8 cellular contexts compared by ENCODE assay signal in genomic region chr11:75400110-75400865, GRCh38. TPM values are rescaled to one million over a fixed set of nuclear protein-coding genes. Genes with fewer than 3 reads are reported as not detected.
A peak's percentile ranks its signal among the peaks of the same experiment; 100 is the strongest.
DNase-seq lines count a peak whose midpoint lies in the region; ATAC-seq and TF ChIP-seq lines count a peak whose summit lies in the region.

No MANE protein-coding gene starts in this region.

- no peaks in the 10 kb centered on the region for H3K9me3 ChIP-seq in Peyer's patch
- H3K9me3 ChIP-seq in duodenal mucosa (ENCODE audit: control insufficient read depth in 1 of 2, low read length in 2 of 2) = no peaks in the 10 kb centered on the region
- H3K9me3 ChIP-seq in mononuclear cell (ENCODE audit: low read depth, low read length) = no peaks in the 10 kb centered on the region

- H3K9ac ChIP-seq in duodenal mucosa (ENCODE audit: low read depth in 1 of 2, low read length in 2 of 2) = peak overlapping the region; percentile 92 to 100

- TF ChIP-seq POLR2A in Peyer's patch (IDR thresholded peaks at IDR 0.05) = no peak

- ATAC-seq in GM19035 (IDR thresholded peaks at IDR 0.05; ENCODE audit: unreplicated experiment) = peak; percentile 9
- ATAC-seq in HG02852 (IDR thresholded peaks at IDR 0.05; ENCODE audit: unreplicated experiment) = no peak

- H3K4me1 ChIP-seq in Peyer's patch = peaks cover 0 to 34% (median 5%) of the 10 kb centered on the region in 4 donors
- H3K4me1 ChIP-seq in duodenal mucosa (ENCODE audit: control insufficient read depth in 1 of 2, insufficient read depth in 2 of 2, low read length in 2 of 2) = peaks cover 22 to 24% of the 10 kb centered on the region in 2 donors
- peaks cover 33% of the 10 kb centered on the region for H3K4me1 ChIP-seq in mononuclear cell (ENCODE audit: insufficient read depth, low read length)

- no peak for DNase-seq in Peyer's patch
- DNase-seq in NCI-H1694 treated with DMSO at 0.1 percent for 48 hours (lab: John Stamatoyannopoulos, UW) = no peak
- no peak for DNase-seq in middle frontal gyrus (ENCODE audit: extremely low spot score, low spot score)
- no peak for DNase-seq in NCI-H187 (lab: John Stamatoyannopoulos, UW)

- TF ChIP-seq CTCF in Peyer's patch (IDR thresholded peaks at IDR 0.05) = no peak

- peak overlapping the region; percentile 85 to 97 (median 88) for H3K27ac ChIP-seq in Peyer's patch
- H3K27ac ChIP-seq in duodenal mucosa (ENCODE audit: low read depth, low read length) = peak overlapping the region; percentile 87

- H3K4me3 ChIP-seq in Peyer's patch (peak overlapping the region; percentile 57 to 91 (median 78)), duodenal mucosa (ENCODE audit: low read depth in 1 of 2, low read length in 2 of 2) (peak overlapping the region; percentile 88 to 100), mononuclear cell (ENCODE audit: low read length) (peak overlapping the region; percentile 94)

- no peaks in the 10 kb centered on the region for H3K27me3 ChIP-seq in Peyer's patch
- H3K27me3 ChIP-seq in duodenal mucosa (ENCODE audit: control insufficient read depth in 1 of 2, insufficient read depth in 2 of 2, low read length in 2 of 2) = no peaks in the 10 kb centered on the region
- no peaks in the 10 kb centered on the region for H3K27me3 ChIP-seq in mononuclear cell (ENCODE audit: insufficient read depth, low read length)

- peaks cover 0 to 42% (median 0%) of the 10 kb centered on the region in 3 donors for H3K36me3 ChIP-seq in Peyer's patch
- peaks cover 37 to 42% of the 10 kb centered on the region in 2 donors for H3K36me3 ChIP-seq in duodenal mucosa (ENCODE audit: control insufficient read depth in 1 of 2, insufficient read depth in 2 of 2, low read length in 2 of 2)

RNA-seq across cellular contexts. Expression of gene RPS3, which starts 1.0 kb away (rescaled TPM):
- total RNA-seq in Peyer's patch = 1,000 to 10,000 TPM in 1 of 4 donors, 100 to 1,000 TPM in 3; 505 to 1,121 (median 614) TPM
- total RNA-seq in mononuclear cell = 3,272 TPM

RNA-seq across cellular contexts. Expression of gene KLHL35, which starts 32.7 kb away (rescaled TPM):
- total RNA-seq in Peyer's patch (1 to 10 TPM in 1 of 4 donors, not detected in 3; 1.6 TPM), mononuclear cell (0.52 TPM)

RNA-seq across cellular contexts. Expression of gene ARRB1, which starts 48.8 kb away (rescaled TPM):
- total RNA-seq in Peyer's patch = 100 to 1,000 TPM in 2 of 4 donors, 10 to 100 TPM in 2; 45.4 to 136 (median 90.6) TPM
- total RNA-seq in mononuclear cell = 48.2 TPM
